ENCODE assay signal across 9 cellular contexts in genomic region chr10:119055472-119055871, GRCh38.
"Had no signal": no experiment of that assay in that cellular context is flagged by ENCODE, and none has a peak within 500 bp of the region (broad histone marks: within the 10 kb centered on the region; RNA-seq: fewer than 3 reads in every experiment).

No MANE protein-coding gene starts in this region.

- H3K27ac ChIP-seq: KMS-11 had no signal

- H3K4me3 ChIP-seq: GM23338, K562 had no signal

- DNase-seq: H9, HCEC 1CT, IMR-90 had no signal

- ATAC-seq: GM23338, K562 had no signal

- FAIRE-seq: H1, H54, HTR-8/SVneo, K562 had no signal

- H3K4me1 Mint-ChIP-seq: GM23338, H9 had no signal

- H3K27ac Mint-ChIP-seq: GM23338, H9 had no signal

- H3K4me3 Mint-ChIP-seq: GM23338, H9 had no signal
